8 cellular contexts compared by ENCODE assay signal in the genomic region with DNA sequence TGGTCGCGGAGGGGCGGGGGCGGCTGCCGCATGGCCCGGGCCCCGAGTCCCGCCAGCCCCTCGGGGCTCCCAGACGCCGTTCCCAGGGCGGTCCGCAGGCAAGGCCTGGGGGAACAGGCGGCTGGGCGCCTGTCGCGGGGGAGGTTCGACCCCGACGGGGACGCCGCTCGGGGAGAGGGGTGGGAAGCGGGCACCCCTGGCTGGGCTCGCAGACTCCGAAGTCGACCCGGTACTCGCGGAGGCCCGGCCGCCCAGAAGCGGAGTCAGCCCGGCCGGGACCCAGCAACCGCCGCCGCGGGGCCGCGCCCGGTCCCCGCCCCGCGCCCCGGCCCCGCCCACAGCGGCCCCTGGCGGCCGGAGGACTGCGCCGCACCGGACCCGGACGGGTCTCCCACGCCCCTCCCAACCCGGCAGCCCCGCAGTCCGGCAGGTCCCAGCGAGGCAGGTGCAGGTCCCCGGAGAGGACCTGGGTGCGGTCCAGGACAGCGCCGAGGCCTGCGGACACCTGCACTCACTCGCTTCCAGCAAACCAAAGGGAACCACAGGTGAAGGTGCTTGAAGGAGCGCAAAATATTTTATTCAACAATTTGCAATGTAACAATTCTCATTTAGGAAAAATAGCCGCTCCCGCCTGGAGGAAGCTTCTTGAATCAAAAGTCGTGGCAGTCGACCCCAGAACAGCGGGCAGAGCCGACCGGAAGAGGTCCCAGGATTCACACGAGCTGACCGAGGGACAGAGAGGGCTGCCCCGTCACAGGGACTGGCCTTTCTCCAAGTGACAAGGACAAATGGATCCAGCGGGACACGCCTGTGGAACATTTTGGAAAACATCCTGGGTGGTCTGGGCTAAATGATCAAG. TPM values are rescaled to one million over a fixed set of nuclear protein-coding genes. Genes with fewer than 3 reads are reported as not detected.
DNase-seq lines count a peak whose midpoint lies in the region; ATAC-seq and TF ChIP-seq lines count a peak whose summit lies in the region.

A gene with protein sequence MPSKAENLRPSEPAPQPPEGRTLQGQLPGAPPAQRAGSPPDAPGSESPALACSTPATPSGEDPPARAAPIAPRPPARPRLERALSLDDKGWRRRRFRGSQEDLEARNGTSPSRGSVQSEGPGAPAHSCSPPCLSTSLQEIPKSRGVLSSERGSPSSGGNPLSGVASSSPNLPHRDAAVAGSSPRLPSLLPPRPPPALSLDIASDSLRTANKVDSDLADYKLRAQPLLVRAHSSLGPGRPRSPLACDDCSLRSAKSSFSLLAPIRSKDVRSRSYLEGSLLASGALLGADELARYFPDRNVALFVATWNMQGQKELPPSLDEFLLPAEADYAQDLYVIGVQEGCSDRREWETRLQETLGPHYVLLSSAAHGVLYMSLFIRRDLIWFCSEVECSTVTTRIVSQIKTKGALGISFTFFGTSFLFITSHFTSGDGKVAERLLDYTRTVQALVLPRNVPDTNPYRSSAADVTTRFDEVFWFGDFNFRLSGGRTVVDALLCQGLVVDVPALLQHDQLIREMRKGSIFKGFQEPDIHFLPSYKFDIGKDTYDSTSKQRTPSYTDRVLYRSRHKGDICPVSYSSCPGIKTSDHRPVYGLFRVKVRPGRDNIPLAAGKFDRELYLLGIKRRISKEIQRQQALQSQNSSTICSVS (minus strand): TSS at position 296 of the 859 bp plus-strand sequence. CDS start 426 bp downstream, outside the sequence.

- H3K4me1 ChIP-seq in duodenal mucosa (ENCODE audit: control insufficient read depth in 1 of 2, insufficient read depth in 2 of 2, low read length in 2 of 2) (peaks cover 23 to 25% of the 10 kb centered on the region in 2 donors), lower lobe of right lung (peaks cover 32% of the 10 kb centered on the region)

- H3K9me3 ChIP-seq in duodenal mucosa (ENCODE audit: control insufficient read depth in 1 of 2, low read length in 2 of 2) (no peaks in the 10 kb centered on the region), lower lobe of right lung (no peaks in the 10 kb centered on the region)

- H3K36me3 ChIP-seq in duodenal mucosa (ENCODE audit: control insufficient read depth in 1 of 2, insufficient read depth in 2 of 2, low read length in 2 of 2): peaks cover 24 to 50% of the 10 kb centered on the region in 2 donors
- peaks cover 45% of the 10 kb centered on the region for H3K36me3 ChIP-seq in lower lobe of right lung

- H3K27me3 ChIP-seq in duodenal mucosa (ENCODE audit: control insufficient read depth in 1 of 2, insufficient read depth in 2 of 2, low read length in 2 of 2): no peaks in the 10 kb centered on the region
- no peaks in the 10 kb centered on the region for H3K27me3 ChIP-seq in lower lobe of right lung (ENCODE audit: low read depth)

- H3K27ac ChIP-seq in duodenal mucosa (ENCODE audit: low read depth, low read length) (no peak within 1 kb of the TSS), lower lobe of right lung (peak within 1 kb of the TSS; percentile 78)

- TF ChIP-seq CTCF in lower lobe of right lung (IDR thresholded peaks at IDR 0.05): peak; percentile 63

- peak within 1 kb of the TSS; percentile 62 to 70 for H3K9ac ChIP-seq in duodenal mucosa (ENCODE audit: low read depth in 1 of 2, low read length in 2 of 2)

- intact Hi-C loops in lower lobe of right lung (cut with DNase I): no loop called here

- peak; percentile 44 for ATAC-seq in HG02870 (IDR thresholded peaks at IDR 0.05; ENCODE audit: unreplicated experiment)
- peak; percentile 90 to 93 for ATAC-seq in lower lobe of right lung

- H3K4me3 ChIP-seq in duodenal mucosa (ENCODE audit: low read depth in 1 of 2, low read length in 2 of 2) (peak within 1 kb of the TSS; percentile 77 to 85), lower lobe of right lung (peak within 1 kb of the TSS; percentile 96)

- peak; percentile 49 for DNase-seq in NK-92 treated with Interleukin-12 subunit alpha and Interleukin-12 subunit beta, amount 100 ng/mL, for 24 hours (lab: John Stamatoyannopoulos, UW)
- DNase-seq in NK-92 (lab: John Stamatoyannopoulos, UW; ENCODE audit: unreplicated experiment) (no peak), NCI-H2196 (lab: John Stamatoyannopoulos, UW; ENCODE audit: unreplicated experiment) (peak; percentile 83), lower lobe of right lung (peak; percentile 80)
- peak; percentile 83 to 84 for DNase-seq in activated CD4-positive, alpha-beta T cell treated with anti-CD3 and anti-CD28 coated beads, Interleukin-2, amount 50 U/mL, for 48 hours
- DNase-seq in stimulated activated CD4-positive, alpha-beta T cell treated with anti-CD3 and anti-CD28 coated beads, TNF-alpha, amount 100 ng/mL, for 24 hours (ENCODE audit: low read depth in 3 of 3): peak; percentile 59 to 79 (median 70)

RNA-seq across cellular contexts. Expression of the gene that starts here (rescaled TPM):
- 13.8 TPM for total RNA-seq in lower lobe of right lung
